10 cellular contexts compared by ENCODE assay signal in genomic region chr11:77151804-77152513, GRCh38. TPM values are rescaled to one million over a fixed set of nuclear protein-coding genes. Genes with fewer than 3 reads are reported as not detected.
A peak's percentile ranks its signal among the peaks of the same experiment; 100 is the strongest.
DNase-seq lines count a peak whose midpoint lies in the region; ATAC-seq lines count a peak whose summit lies in the region.
"Had no signal": no experiment of that assay in that cellular context is flagged by ENCODE, and none has a peak within 500 bp of the region (broad histone marks: within the 10 kb centered on the region; RNA-seq: fewer than 3 reads in every experiment).

No MANE protein-coding gene starts in this region.

- H3K4me3 Mint-ChIP-seq in activated CD4-positive, alpha-beta memory T cell treated with anti-CD3 and anti-CD28 coated beads, Interleukin-2, amount 10 ng/mL, durations not matched to agents 7 days and 5 days = peak overlapping the region; percentile 14

- H3K36me3 Mint-ChIP-seq in activated CD4-positive, alpha-beta memory T cell treated with anti-CD3 and anti-CD28 coated beads, Interleukin-2, amount 10 ng/mL, durations not matched to agents 7 days and 5 days (ENCODE audit: low read depth) = no peaks in the 10 kb centered on the region

- CTCF ChIA-PET in activated CD4-positive, alpha-beta memory T cell treated with anti-CD3 and anti-CD28 coated beads, Interleukin-2, amount 10 ng/mL, durations not matched to agents 7 days and 5 days (lab: Charles Lee) = interaction anchor here (1.0 kb wide), 1 partner anchor 25 kb away, joined by 6 read pairs; the partner anchor contains the start of gene MYO7A

- no peaks in the 10 kb centered on the region for H3K27me3 Mint-ChIP-seq in activated CD4-positive, alpha-beta memory T cell treated with anti-CD3 and anti-CD28 coated beads, Interleukin-2, amount 10 ng/mL, durations not matched to agents 7 days and 5 days

- POLR2A ChIA-PET in activated CD4-positive, alpha-beta memory T cell treated with anti-CD3 and anti-CD28 coated beads, Interleukin-2, amount 10 ng/mL, durations not matched to agents 7 days and 5 days (lab: Charles Lee) = no interaction called here

- peak overlapping the region; percentile 54 for H3K27ac Mint-ChIP-seq in activated CD4-positive, alpha-beta memory T cell treated with anti-CD3 and anti-CD28 coated beads, Interleukin-2, amount 10 ng/mL, durations not matched to agents 7 days and 5 days

- DNase-seq in activated T-cell treated with anti-CD3 and anti-CD28 coated beads for 1 hour (ENCODE audit: low read depth) (peak; percentile 18), activated T-cell treated with anti-CD3 and anti-CD28 coated beads for 4 hours (no peak), fibroblast of peridontal ligament (ENCODE audit: extremely low read depth) (peak; percentile 15), SHP77 treated with DMSO at 0.1 percent for 48 hours (lab: John Stamatoyannopoulos, UW) (no peak), putamen (ENCODE audit: low spot score) (no peak)
- DNase-seq in activated CD4-positive, alpha-beta memory T cell treated with anti-CD3 and anti-CD28 coated beads, Interleukin-2, amount 10 ng/mL, durations not matched to agents 7 days and 5 days = peak; percentile 82
- DNase-seq in stimulated activated naive CD8-positive, alpha-beta T cell treated with anti-CD3 and anti-CD28 coated beads, Interleukin-15, Interleukin-2, amounts not matched to agents 100 U/mL and 50 U/mL, for 24 hours = peak; percentile 83

- no peaks in the 10 kb centered on the region for H3K9me3 Mint-ChIP-seq in activated CD4-positive, alpha-beta memory T cell treated with anti-CD3 and anti-CD28 coated beads, Interleukin-2, amount 10 ng/mL, durations not matched to agents 7 days and 5 days

- H3K4me1 Mint-ChIP-seq in activated CD4-positive, alpha-beta memory T cell treated with anti-CD3 and anti-CD28 coated beads, Interleukin-2, amount 10 ng/mL, durations not matched to agents 7 days and 5 days = peaks cover 57% of the 10 kb centered on the region

- peak; percentile 79 for ATAC-seq in stimulated activated naive CD8-positive, alpha-beta T cell treated with anti-CD3 and anti-CD28 coated beads, Interleukin-15, Interleukin-2, amounts not matched to agents 100 U/mL and 50 U/mL, for 24 hours
- no peak for ATAC-seq in HG02840 (IDR thresholded peaks at IDR 0.05; ENCODE audit: low FRiP score, unreplicated experiment)
- ATAC-seq: A549 had no signal

RNA-seq across cellular contexts. Expression of gene MYO7A, which starts 23.9 kb away (rescaled TPM):
- total RNA-seq in activated CD4-positive, alpha-beta memory T cell treated with anti-CD3 and anti-CD28 coated beads, Interleukin-2, amount 10 ng/mL, durations not matched to agents 7 days and 5 days = under 1 TPM; 0.35 to 0.50 TPM

RNA-seq across cellular contexts. Expression of gene OMP, which starts 49.3 kb away (rescaled TPM):
- not detected for total RNA-seq in activated CD4-positive, alpha-beta memory T cell treated with anti-CD3 and anti-CD28 coated beads, Interleukin-2, amount 10 ng/mL, durations not matched to agents 7 days and 5 days
- total RNA-seq: activated CD8-positive, alpha-beta memory T cell treated with anti-CD3 and anti-CD28 coated beads for 36 hours had no signal

Comparison
In these comparisons a context has a peak if more than half of its experiments do, and no peak if none do; other contexts are left out.
1. DNase-seq: peak in activated T-cell treated with anti-CD3 and anti-CD28 coated beads for 1 hour (single experiment), activated CD4-positive, alpha-beta memory T cell treated with anti-CD3 and anti-CD28 coated beads, Interleukin-2, amount 10 ng/mL, durations not matched to agents 7 days and 5 days (single experiment), fibroblast of peridontal ligament (single experiment) and stimulated activated naive CD8-positive, alpha-beta T cell treated with anti-CD3 and anti-CD28 coated beads, Interleukin-15, Interleukin-2, amounts not matched to agents 100 U/mL and 50 U/mL, for 24 hours (single experiment); none in activated T-cell treated with anti-CD3 and anti-CD28 coated beads for 4 hours (single experiment), SHP77 treated with DMSO at 0.1 percent for 48 hours (single experiment) and putamen (single experiment).